Comparison of ENCODE assay signal across 17 cellular contexts in genomic region chr17:14312522-14312921, GRCh38. TPM values are rescaled to one million over a fixed set of nuclear protein-coding genes. Genes with fewer than 3 reads are reported as not detected.
DNase-seq lines count a peak whose midpoint lies in the region; ATAC-seq and TF ChIP-seq lines count a peak whose summit lies in the region.
"Had no signal": no experiment of that assay in that cellular context is flagged by ENCODE, and none has a peak within 500 bp of the region (broad histone marks: within the 10 kb centered on the region; RNA-seq: fewer than 3 reads in every experiment).

No MANE protein-coding gene starts in this region.

- H3K4me2 ChIP-seq in BLaER1 treated with 17β-estradiol and CSF1 and Interleukin-3, amounts not matched to agents 10 nM and 100 nM = peak overlapping the region; percentile 90 to 96 (median 92)

- peaks cover 42% of the 10 kb centered on the region for H3K36me3 Mint-ChIP-seq in CD4-positive, CD25-positive, alpha-beta regulatory T cell
- peaks cover 11% of the 10 kb centered on the region for H3K36me3 Mint-ChIP-seq in WTC11
- H3K36me3 Mint-ChIP-seq in natural killer cell treated with Interleukin-12 subunit alpha and Interleukin-12 subunit beta and Interleukin-15 and Interleukin-18, amount 100 ng/mL, for 72 hours = peaks cover 4% of the 10 kb centered on the region

- peaks cover 0 to 23% (median 15%) of the 10 kb centered on the region in 11 experiments; a peak in 14 of 22 replicates for H3K9me3 ChIP-seq in BLaER1 treated with 17β-estradiol and CSF1 and Interleukin-3, amounts not matched to agents 10 nM and 100 nM (replicated peaks in 1 of 11)
- H3K9me3 ChIP-seq in CD4-positive, CD25-positive, alpha-beta regulatory T cell (ENCODE audit: control insufficient read depth in 2 of 2, low read length in 2 of 2) = no peaks in the 10 kb centered on the region
- H3K9me3 ChIP-seq: Peyer's patch had no signal

- peak overlapping the region in 10 of 11 experiments; percentile 34 to 92 (median 82); a peak in 19 of 22 replicates for H3K27ac ChIP-seq in BLaER1 treated with 17β-estradiol and CSF1 and Interleukin-3, amounts not matched to agents 10 nM and 100 nM
- no peak overlapping the region for H3K27ac ChIP-seq in CD4-positive, CD25-positive, alpha-beta regulatory T cell (ENCODE audit: insufficient read depth, low read length, poor library complexity, severe bottlenecking)
- H3K27ac ChIP-seq in brain microvascular endothelial cell = no peak overlapping the region
- H3K27ac ChIP-seq: HL-60, Peyer's patch had no signal

- peak overlapping the region in 6 of 10 experiments; percentile 6 to 48 (median 18); a peak in 5 of 20 replicates for H3K4me3 ChIP-seq in BLaER1 treated with 17β-estradiol and CSF1 and Interleukin-3, amounts not matched to agents 10 nM and 100 nM
- H3K4me3 ChIP-seq in CD4-positive, CD25-positive, alpha-beta regulatory T cell (ENCODE audit: low read depth, low read length) = no peak overlapping the region
- H3K4me3 ChIP-seq in brain microvascular endothelial cell (ENCODE audit: low read depth, low read length) = no peak overlapping the region
- H3K4me3 ChIP-seq: Peyer's patch had no signal

- TF ChIP-seq CTCF in WTC11 (IDR thresholded peaks at IDR 0.05) (no peak), brain microvascular endothelial cell (IDR thresholded peaks at IDR 0.05; ENCODE audit: low read depth, low read length, missing control alignments) (no peak)

- no peak for ATAC-seq in CD4-positive, CD25-positive, alpha-beta regulatory T cell (ENCODE audit: low read depth in 2 of 2)
- ATAC-seq in WTC11 = no peak
- ATAC-seq in natural killer cell treated with Interleukin-12 subunit alpha and Interleukin-12 subunit beta and Interleukin-15 and Interleukin-18, amount 100 ng/mL, for 72 hours = no peak
- ATAC-seq: Right ventricle myocardium inferior had no signal

- H3K9me3 Mint-ChIP-seq in CD4-positive, CD25-positive, alpha-beta regulatory T cell = peaks cover 0 to 2% (median 0%) of the 10 kb centered on the region in 7 donors
- 0 out of 2 replicates have a peak, but pooled peaks cover 3% of the 10 kb centered on the region for H3K9me3 Mint-ChIP-seq in WTC11
- no peaks in the 10 kb centered on the region for H3K9me3 Mint-ChIP-seq in natural killer cell treated with Interleukin-12 subunit alpha and Interleukin-12 subunit beta and Interleukin-15 and Interleukin-18, amount 100 ng/mL, for 72 hours

- no peaks in the 10 kb centered on the region for H3K27me3 Mint-ChIP-seq in CD4-positive, CD25-positive, alpha-beta regulatory T cell
- no peaks in the 10 kb centered on the region for H3K27me3 Mint-ChIP-seq in WTC11 (ENCODE audit: low read depth)
- H3K27me3 Mint-ChIP-seq in natural killer cell treated with Interleukin-12 subunit alpha and Interleukin-12 subunit beta and Interleukin-15 and Interleukin-18, amount 100 ng/mL, for 72 hours = no peaks in the 10 kb centered on the region

- no peaks in the 10 kb centered on the region for H3K27me3 ChIP-seq in BLaER1 treated with 17β-estradiol and CSF1 and Interleukin-3, amounts not matched to agents 10 nM and 100 nM
- H3K27me3 ChIP-seq in CD4-positive, CD25-positive, alpha-beta regulatory T cell (ENCODE audit: control insufficient read depth, insufficient read depth, low read length) = no peaks in the 10 kb centered on the region
- H3K27me3 ChIP-seq in brain microvascular endothelial cell (replicated peaks) = no peaks in the 10 kb centered on the region
- H3K27me3 ChIP-seq: Peyer's patch had no signal

- H3K4me1 ChIP-seq in BLaER1 treated with 17β-estradiol and CSF1 and Interleukin-3, amounts not matched to agents 10 nM and 100 nM = peaks cover 67 to 98% (median 88%) of the 10 kb centered on the region in 10 experiments
- peaks cover 60% of the 10 kb centered on the region for H3K4me1 ChIP-seq in CD4-positive, CD25-positive, alpha-beta regulatory T cell (ENCODE audit: control insufficient read depth, insufficient read depth, low read length, poor library complexity, severe bottlenecking)

- H3K9ac ChIP-seq in BLaER1 treated with 17β-estradiol and CSF1 and Interleukin-3, amounts not matched to agents 10 nM and 100 nM = peak overlapping the region in 8 of 11 experiments; percentile 16 to 74 (median 64); a peak in 13 of 22 replicates

- DNase-seq in CD4-positive, CD25-positive, alpha-beta regulatory T cell = no peak
- no peak for DNase-seq in WTC11 (ENCODE audit: low spot score)
- DNase-seq in natural killer cell treated with Interleukin-12 subunit alpha and Interleukin-12 subunit beta and Interleukin-15 and Interleukin-18, amount 100 ng/mL, for 72 hours (ENCODE audit: low spot score) = no peak
- no peak for DNase-seq in DMS79 (lab: John Stamatoyannopoulos, UW)
- no peak for DNase-seq in brain microvascular endothelial cell
- DNase-seq in cerebellum (ENCODE audit: low spot score) = no peak
- DNase-seq: EL, NCI-H1105 treated with DMSO at 0.1 percent for 48 hours, NCI-H1694 treated with DMSO at 0.1 percent for 48 hours, NCI-H2107, NCI-H226, NCI-H524 treated with DMSO at 0.1 percent for 48 hours, Peyer's patch had no signal

- H3K4me3 Mint-ChIP-seq in CD4-positive, CD25-positive, alpha-beta regulatory T cell = peak overlapping the region; percentile 17 to 98 (median 58)
- no peak overlapping the region for H3K4me3 Mint-ChIP-seq in WTC11
- H3K4me3 Mint-ChIP-seq in natural killer cell treated with Interleukin-12 subunit alpha and Interleukin-12 subunit beta and Interleukin-15 and Interleukin-18, amount 100 ng/mL, for 72 hours = peak overlapping the region; percentile 57
- H3K4me3 Mint-ChIP-seq: B cell had no signal

- POLR2A ChIA-PET in WTC11 (lab: Charles Lee) = interaction anchor here (0.5 kb wide), 1 partner anchor 333 kb away, joined by 4 read pairs; no protein-coding TSS in a partner anchor

- H4K20me1 ChIP-seq in BLaER1 treated with 17β-estradiol and CSF1 and Interleukin-3, amounts not matched to agents 10 nM and 100 nM = no peaks in the 10 kb centered on the region; a peak in 1 of 22 replicates

- H3K27ac Mint-ChIP-seq in CD4-positive, CD25-positive, alpha-beta regulatory T cell = peak overlapping the region; percentile 12 to 93 (median 55)
- H3K27ac Mint-ChIP-seq in WTC11 = peak overlapping the region; percentile 74; the same call in 1 of the 2 replicates
- H3K27ac Mint-ChIP-seq in natural killer cell treated with Interleukin-12 subunit alpha and Interleukin-12 subunit beta and Interleukin-15 and Interleukin-18, amount 100 ng/mL, for 72 hours = peak overlapping the region; percentile 24 to 62
- H3K27ac Mint-ChIP-seq: B cell had no signal

- CTCF ChIA-PET in WTC11 (lab: Charles Lee) = no interaction called here

- H3K36me3 ChIP-seq in BLaER1 treated with 17β-estradiol and CSF1 and Interleukin-3, amounts not matched to agents 10 nM and 100 nM = peaks cover 0 to 68% (median 44%) of the 10 kb centered on the region in 11 experiments; a peak in 16 of 22 replicates
- H3K36me3 ChIP-seq in CD4-positive, CD25-positive, alpha-beta regulatory T cell (ENCODE audit: control insufficient read depth, insufficient read depth, low read length) = peaks cover 56% of the 10 kb centered on the region
- no peaks in the 10 kb centered on the region for H3K36me3 ChIP-seq in brain microvascular endothelial cell (replicated peaks)
- H3K36me3 ChIP-seq: Peyer's patch had no signal

- peaks cover 45 to 90% (median 73%) of the 10 kb centered on the region in 4 donors for H3K4me1 Mint-ChIP-seq in CD4-positive, CD25-positive, alpha-beta regulatory T cell
- peaks cover 78% of the 10 kb centered on the region for H3K4me1 Mint-ChIP-seq in WTC11
- peaks cover 53 to 62% of the 10 kb centered on the region in 2 donors for H3K4me1 Mint-ChIP-seq in natural killer cell treated with Interleukin-12 subunit alpha and Interleukin-12 subunit beta and Interleukin-15 and Interleukin-18, amount 100 ng/mL, for 72 hours (ENCODE audit: low read depth in 2 of 2)

- in situ Hi-C loops in brain microvascular endothelial cell (cut with HindIII; ENCODE audit: low pct_ligation_motif_present, low sequenced_read_pairs) = loop anchor here (25.0 kb wide), 1 partner anchor 725 kb away; no protein-coding TSS in a partner anchor

TF ChIP-seq in WTC11, 78 proteins besides CTCF, POLR2A, EP300 and RAD21 (continues in another document):
- TF ChIP-seq, protein P1, sequence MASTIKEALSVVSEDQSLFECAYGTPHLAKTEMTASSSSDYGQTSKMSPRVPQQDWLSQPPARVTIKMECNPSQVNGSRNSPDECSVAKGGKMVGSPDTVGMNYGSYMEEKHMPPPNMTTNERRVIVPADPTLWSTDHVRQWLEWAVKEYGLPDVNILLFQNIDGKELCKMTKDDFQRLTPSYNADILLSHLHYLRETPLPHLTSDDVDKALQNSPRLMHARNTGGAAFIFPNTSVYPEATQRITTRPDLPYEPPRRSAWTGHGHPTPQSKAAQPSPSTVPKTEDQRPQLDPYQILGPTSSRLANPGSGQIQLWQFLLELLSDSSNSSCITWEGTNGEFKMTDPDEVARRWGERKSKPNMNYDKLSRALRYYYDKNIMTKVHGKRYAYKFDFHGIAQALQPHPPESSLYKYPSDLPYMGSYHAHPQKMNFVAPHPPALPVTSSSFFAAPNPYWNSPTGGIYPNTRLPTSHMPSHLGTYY (CRISPR knock-in tag; IDR thresholded peaks at IDR 0.05) = no peak
- no peak for TF ChIP-seq ZNF416 (CRISPR knock-in tag; IDR thresholded peaks at IDR 0.05)
- TF ChIP-seq NFE2L1 (CRISPR knock-in tag; IDR thresholded peaks at IDR 0.05) = no peak
- TF ChIP-seq CBFB (CRISPR knock-in tag; IDR thresholded peaks at IDR 0.05; ENCODE audit: low read depth) = no peak

RNA-seq across cellular contexts. Expression of gene HS3ST3B1, which starts 11.6 kb away (rescaled TPM):
- total RNA-seq in CD4-positive, CD25-positive, alpha-beta regulatory T cell = 47.8 TPM
- polyA plus RNA-seq in CD4-positive, CD25-positive, alpha-beta regulatory T cell = 10 to 100 TPM; 22.7 to 36.9 (median 25.0) TPM
- total RNA-seq in WTC11 (2021) (12.3 to 22.3 TPM (median 13.1 TPM) in 3 replicates), cerebellum (1.4 TPM)
- 10 to 100 TPM; 13.2 to 22.0 TPM for total RNA-seq in natural killer cell treated with Interleukin-12 subunit alpha and Interleukin-12 subunit beta and Interleukin-15 and Interleukin-18, amount 100 ng/mL, for 72 hours

Comparison
In these comparisons a context has a peak if more than half of its experiments do, and no peak if none do; other contexts are left out.
1. H3K27ac ChIP-seq: peak in BLaER1 treated with 17β-estradiol and CSF1 and Interleukin-3, amounts not matched to agents 10 nM and 100 nM (10 of 11); none in CD4-positive, CD25-positive, alpha-beta regulatory T cell (single experiment) and brain microvascular endothelial cell (single experiment).
2. H3K4me3 ChIP-seq: peak in BLaER1 treated with 17β-estradiol and CSF1 and Interleukin-3, amounts not matched to agents 10 nM and 100 nM (6 of 10); none in CD4-positive, CD25-positive, alpha-beta regulatory T cell (single experiment) and brain microvascular endothelial cell (single experiment).
3. Peak in every context shown above with its lines, with median percentiles within 50 percentile points of each other: H3K27ac Mint-ChIP-seq.